26 cellular contexts compared by ENCODE assay signal in genomic region chr7:144516729-144517128, GRCh38.
"Had no signal": no experiment of that assay in that cellular context is flagged by ENCODE, and none has a peak within 500 bp of the region (broad histone marks: within the 10 kb centered on the region; RNA-seq: fewer than 3 reads in every experiment).

No MANE protein-coding gene starts in this region.

- H3K27ac Mint-ChIP-seq: activated CD8-positive, alpha-beta T cell treated with anti-CD3 and anti-CD28 coated beads for 36 hours; activated naive CD4-positive, alpha-beta T cell treated with anti-CD3 and anti-CD28 coated beads, Interleukin-2, amount 10 ng/mL, durations not matched to agents 7 days and 5 days; activated naive CD8-positive, alpha-beta T cell treated with anti-CD3 and anti-CD28 coated beads for 36 hours; activated T-cell treated with anti-CD3 and anti-CD28 coated beads, Interleukin-2, amount 50 U/mL, for 72 hours; activated T-helper 2 cell treated with anti-CD3 and anti-CD28 coated beads, Interferon-gamma antibody, Interleukin-2, Interleukin-4, amounts not matched to agents 10 μg/mL and 5 μg/mL and 100 μg/mL, durations not matched to agents 14 hours and 24 hours and 36 hours had no signal

- H3K4me1 ChIP-seq: SJSA1 had no signal

- H3K4me3 ChIP-seq: cardiac muscle cell, SJSA1 had no signal

- H3K27ac ChIP-seq: brain microvascular endothelial cell, cardiac muscle cell, SJSA1 had no signal

- H3K9me3 Mint-ChIP-seq: activated CD8-positive, alpha-beta T cell treated with anti-CD3 and anti-CD28 coated beads for 36 hours; activated naive CD4-positive, alpha-beta T cell treated with anti-CD3 and anti-CD28 coated beads, Interleukin-2, amount 10 ng/mL, durations not matched to agents 7 days and 5 days; activated naive CD8-positive, alpha-beta T cell treated with anti-CD3 and anti-CD28 coated beads for 36 hours; activated T-cell treated with anti-CD3 and anti-CD28 coated beads, Interleukin-2, amount 50 U/mL, for 72 hours; activated T-helper 2 cell treated with anti-CD3 and anti-CD28 coated beads, Interferon-gamma antibody, Interleukin-2, Interleukin-4, amounts not matched to agents 10 μg/mL and 5 μg/mL and 100 μg/mL, durations not matched to agents 14 hours and 24 hours and 36 hours had no signal

- ATAC-seq: activated CD4-positive, CD25-positive, alpha-beta regulatory T cell treated with anti-CD3 and anti-CD28 coated beads, Interleukin-2, amount 50 U/mL, for 24 hours; activated CD8-positive, alpha-beta T cell treated with anti-CD3 and anti-CD28 coated beads for 36 hours; activated T-cell treated with anti-CD3 and anti-CD28 coated beads, Interleukin-2, amount 50 U/mL, for 72 hours; PC-3; T-helper 17 cell had no signal

- H3K4me3 Mint-ChIP-seq: activated CD8-positive, alpha-beta T cell treated with anti-CD3 and anti-CD28 coated beads for 36 hours; activated naive CD4-positive, alpha-beta T cell treated with anti-CD3 and anti-CD28 coated beads, Interleukin-2, amount 10 ng/mL, durations not matched to agents 7 days and 5 days; activated naive CD8-positive, alpha-beta T cell treated with anti-CD3 and anti-CD28 coated beads for 36 hours; activated T-cell treated with anti-CD3 and anti-CD28 coated beads, Interleukin-2, amount 50 U/mL, for 72 hours; T-helper 17 cell had no signal

- H3K27me3 ChIP-seq: brain microvascular endothelial cell, cardiac muscle cell, SJSA1 had no signal

- H3K36me3 Mint-ChIP-seq: activated naive CD4-positive, alpha-beta T cell treated with anti-CD3 and anti-CD28 coated beads, Interleukin-2, amount 10 ng/mL, durations not matched to agents 7 days and 5 days; activated naive CD8-positive, alpha-beta T cell treated with anti-CD3 and anti-CD28 coated beads for 36 hours had no signal

- H3K36me3 ChIP-seq: brain microvascular endothelial cell, cardiac muscle cell, SJSA1 had no signal

- FAIRE-seq: RCC 7860 had no signal

- DNase-seq: activated CD4-positive, alpha-beta T cell treated with anti-CD3 and anti-CD28 coated beads for 4 hours; activated CD8-positive, alpha-beta memory T cell treated with anti-CD3 and anti-CD28 coated beads, Interleukin-2, amount 50 U/mL, for 4 hours; activated CD8-positive, alpha-beta T cell treated with anti-CD3 and anti-CD28 coated beads for 36 hours; activated gamma-delta T cell treated with Interleukin-2 at 50 U/mL for 16 hours; activated naive CD4-positive, alpha-beta T cell treated with anti-CD3 and anti-CD28 coated beads, Interleukin-2, amount 10 ng/mL, durations not matched to agents 7 days and 5 days; activated naive CD8-positive, alpha-beta T cell treated with anti-CD3 and anti-CD28 coated beads for 36 hours; activated T-cell treated with anti-CD3 and anti-CD28 coated beads, Interleukin-2, amount 50 U/mL, for 72 hours; brain microvascular endothelial cell; IMR-90; KBM-7; MV-4-11; NCI-H1092 treated with DMSO at 0.1 percent for 48 hours; NCI-H1436 treated with DMSO at 0.1 percent for 48 hours; NCI-H187; NCI-H345; NCI-H510A treated with DMSO at 0.1 percent for 48 hours; NCI-H774; PC-3; SHP77; T-helper 17 cell; T-helper 9 cell had no signal

- H3K27me3 Mint-ChIP-seq: activated CD8-positive, alpha-beta T cell treated with anti-CD3 and anti-CD28 coated beads for 36 hours; activated naive CD4-positive, alpha-beta T cell treated with anti-CD3 and anti-CD28 coated beads, Interleukin-2, amount 10 ng/mL, durations not matched to agents 7 days and 5 days; activated naive CD8-positive, alpha-beta T cell treated with anti-CD3 and anti-CD28 coated beads for 36 hours; T-helper 17 cell had no signal
